ENCODE assay signal across 1 cellular context in genomic region chr12:3797649-3798048, GRCh38.
TF ChIP-seq lines count a peak whose summit lies in the region.

No MANE protein-coding gene starts in this region.

TF ChIP-seq in WTC11, 78 proteins besides CTCF, POLR2A, EP300 and RAD21 (continued from another document):
- TF ChIP-seq, protein P1, sequence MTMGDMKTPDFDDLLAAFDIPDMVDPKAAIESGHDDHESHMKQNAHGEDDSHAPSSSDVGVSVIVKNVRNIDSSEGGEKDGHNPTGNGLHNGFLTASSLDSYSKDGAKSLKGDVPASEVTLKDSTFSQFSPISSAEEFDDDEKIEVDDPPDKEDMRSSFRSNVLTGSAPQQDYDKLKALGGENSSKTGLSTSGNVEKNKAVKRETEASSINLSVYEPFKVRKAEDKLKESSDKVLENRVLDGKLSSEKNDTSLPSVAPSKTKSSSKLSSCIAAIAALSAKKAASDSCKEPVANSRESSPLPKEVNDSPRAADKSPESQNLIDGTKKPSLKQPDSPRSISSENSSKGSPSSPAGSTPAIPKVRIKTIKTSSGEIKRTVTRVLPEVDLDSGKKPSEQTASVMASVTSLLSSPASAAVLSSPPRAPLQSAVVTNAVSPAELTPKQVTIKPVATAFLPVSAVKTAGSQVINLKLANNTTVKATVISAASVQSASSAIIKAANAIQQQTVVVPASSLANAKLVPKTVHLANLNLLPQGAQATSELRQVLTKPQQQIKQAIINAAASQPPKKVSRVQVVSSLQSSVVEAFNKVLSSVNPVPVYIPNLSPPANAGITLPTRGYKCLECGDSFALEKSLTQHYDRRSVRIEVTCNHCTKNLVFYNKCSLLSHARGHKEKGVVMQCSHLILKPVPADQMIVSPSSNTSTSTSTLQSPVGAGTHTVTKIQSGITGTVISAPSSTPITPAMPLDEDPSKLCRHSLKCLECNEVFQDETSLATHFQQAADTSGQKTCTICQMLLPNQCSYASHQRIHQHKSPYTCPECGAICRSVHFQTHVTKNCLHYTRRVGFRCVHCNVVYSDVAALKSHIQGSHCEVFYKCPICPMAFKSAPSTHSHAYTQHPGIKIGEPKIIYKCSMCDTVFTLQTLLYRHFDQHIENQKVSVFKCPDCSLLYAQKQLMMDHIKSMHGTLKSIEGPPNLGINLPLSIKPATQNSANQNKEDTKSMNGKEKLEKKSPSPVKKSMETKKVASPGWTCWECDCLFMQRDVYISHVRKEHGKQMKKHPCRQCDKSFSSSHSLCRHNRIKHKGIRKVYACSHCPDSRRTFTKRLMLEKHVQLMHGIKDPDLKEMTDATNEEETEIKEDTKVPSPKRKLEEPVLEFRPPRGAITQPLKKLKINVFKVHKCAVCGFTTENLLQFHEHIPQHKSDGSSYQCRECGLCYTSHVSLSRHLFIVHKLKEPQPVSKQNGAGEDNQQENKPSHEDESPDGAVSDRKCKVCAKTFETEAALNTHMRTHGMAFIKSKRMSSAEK (CRISPR knock-in tag; IDR thresholded peaks at IDR 0.05; ENCODE audit: borderline replicate concordance): no peak
- TF ChIP-seq JAZF1 (CRISPR knock-in tag; IDR thresholded peaks at IDR 0.05) (no peak), ZNF317 (CRISPR knock-in tag; IDR thresholded peaks at IDR 0.05; ENCODE audit: borderline replicate concordance, low read depth) (no peak), SOX15 (CRISPR knock-in tag; IDR thresholded peaks at IDR 0.05) (no peak), ZNF423 (CRISPR knock-in tag; IDR thresholded peaks at IDR 0.05) (no peak)
